Comparison of ENCODE assay signal across 1 cellular context in genomic region chr14:67541448-67542387, GRCh38.
TF ChIP-seq lines count a peak whose summit lies in the region.

No MANE protein-coding gene starts in this region.

TF ChIP-seq in endothelial cell of umbilical vein, 7 proteins besides CTCF, POLR2A, EP300 and RAD21:
- TF ChIP-seq MYC (IDR thresholded peaks at IDR 0.05; ENCODE audit: low read depth, low read length): no peak
- TF ChIP-seq MAX (IDR thresholded peaks at IDR 0.05; ENCODE audit: insufficient read depth, insufficient read length): no peak
- no peak for TF ChIP-seq JUN (IDR thresholded peaks at IDR 0.05; ENCODE audit: borderline replicate concordance, insufficient read depth, insufficient read length, low read depth)
- TF ChIP-seq EZH2 (IDR thresholded peaks at IDR 0.05; ENCODE audit: borderline replicate concordance, low read depth, low read length, severe bottlenecking): no peak
- no peak for TF ChIP-seq POLR2AphosphoS5 (IDR thresholded peaks at IDR 0.05; ENCODE audit: insufficient read depth, low read depth, low read length)
- TF ChIP-seq FOS (IDR thresholded peaks at IDR 0.05; ENCODE audit: borderline replicate concordance, insufficient read depth, low read length): no peak
- TF ChIP-seq GATA2 (IDR thresholded peaks at IDR 0.05; ENCODE audit: insufficient read depth, insufficient read length, low read depth, low read length): no peak
